Comparison of ENCODE assay signal across 26 cellular contexts in the genomic region with DNA sequence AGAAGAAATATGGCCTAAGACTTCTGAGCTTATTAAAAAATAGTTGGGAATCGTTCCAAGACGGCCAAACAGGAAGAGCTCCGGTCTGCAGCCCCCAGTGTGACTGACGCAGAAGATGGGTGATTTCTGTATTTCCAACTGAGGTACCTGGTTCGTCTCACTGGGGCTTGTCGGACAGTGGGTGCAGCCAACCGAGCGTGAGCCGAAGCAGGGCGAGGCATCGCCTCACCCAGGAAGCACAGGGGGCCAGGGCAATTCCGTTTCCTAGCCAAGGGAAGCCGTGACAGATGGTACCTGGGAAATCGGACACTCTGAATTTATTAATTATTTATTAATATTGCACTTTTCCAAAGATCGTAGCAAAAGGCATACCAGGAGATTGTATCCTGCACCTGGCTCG.
"Had no signal": no experiment of that assay in that cellular context is flagged by ENCODE, and none has a peak within 500 bp of the region (broad histone marks: within the 10 kb centered on the region; RNA-seq: fewer than 3 reads in every experiment).

No MANE protein-coding gene starts in this region.

- DNase-seq: activated CD4-positive, alpha-beta memory T cell treated with anti-CD3 and anti-CD28 coated beads for 36 hours; activated CD4-positive, alpha-beta T cell treated with anti-CD3 and anti-CD28 coated beads for 36 hours; activated CD4-positive, alpha-beta T cell treated with anti-CD3 and anti-CD28 coated beads, Interleukin-2, amount 10 ng/mL, durations not matched to agents 24 days and 14 days; activated CD4-positive, CD25-positive, alpha-beta regulatory T cell; activated CD4-positive, CD25-positive, alpha-beta regulatory T cell treated with anti-CD3 and anti-CD28 coated beads, Interleukin-2, amount 50 U/mL, for 72 hours; activated CD8-positive, alpha-beta memory T cell treated with anti-CD3 and anti-CD28 coated beads, Interleukin-2, amount 10 ng/mL, durations not matched to agents 7 days and 5 days; activated CD8-positive, alpha-beta memory T cell treated with anti-CD3 and anti-CD28 coated beads, Interleukin-2, amount 50 U/mL, for 4 hours; activated CD8-positive, alpha-beta T cell treated with anti-CD3 and anti-CD28 coated beads, Interleukin-2, amount 10 ng/mL, durations not matched to agents 7 days and 5 days; activated effector memory CD4-positive, alpha-beta T cell treated with anti-CD3 and anti-CD28 coated beads, Interleukin-2, amount 50 U/mL, for 16 hours; activated naive CD4-positive, alpha-beta T cell treated with anti-CD3 and anti-CD28 coated beads for 36 hours; activated naive CD8-positive, alpha-beta T cell treated with anti-CD3 and anti-CD28 coated beads for 36 hours; activated naive CD8-positive, alpha-beta T cell treated with anti-CD3 and anti-CD28 coated beads, Interleukin-2, amount 50 U/mL, for 24 hours; activated T-cell treated with anti-CD3 and anti-CD28 coated beads, Interleukin-2, amount 50 U/mL, for 1 hour; activated T-cell treated with anti-CD3 and anti-CD28 coated beads, Interleukin-2, amount 50 U/mL, for 48 hours; adrenal gland; amygdala; body of pancreas; caudate nucleus; cortex of kidney; dermis blood vessel endothelial cell; effector CD8-positive, alpha-beta T cell; esophagus squamous epithelium; foreskin melanocyte; T-helper 2 cell had no signal

- ATAC-seq: activated CD4-positive, alpha-beta T cell treated with anti-CD3 and anti-CD28 coated beads for 36 hours; activated CD8-positive, alpha-beta memory T cell treated with anti-CD3 and anti-CD28 coated beads, Interleukin-2, amount 10 ng/mL, durations not matched to agents 7 days and 5 days; activated CD8-positive, alpha-beta T cell treated with anti-CD3 and anti-CD28 coated beads, Interleukin-2, amount 10 ng/mL, durations not matched to agents 7 days and 5 days; activated naive CD8-positive, alpha-beta T cell treated with anti-CD3 and anti-CD28 coated beads, Interleukin-2, amount 50 U/mL, for 24 hours; body of pancreas; gastroesophageal sphincter had no signal

- H3K27me3 ChIP-seq: adrenal gland, body of pancreas, esophagus squamous epithelium, gastroesophageal sphincter had no signal

- H3K4me1 ChIP-seq: adrenal gland, esophagus squamous epithelium, gastroesophageal sphincter had no signal

- H3K36me3 ChIP-seq: adrenal gland, esophagus squamous epithelium, gastroesophageal sphincter had no signal

- H3K9me3 ChIP-seq: adrenal gland, body of pancreas, gastroesophageal sphincter had no signal

- H3K4me3 ChIP-seq: adrenal gland, body of pancreas, esophagus squamous epithelium, gastroesophageal sphincter had no signal

- H3K27ac ChIP-seq: adrenal gland, body of pancreas, epithelial cell of prostate, esophagus squamous epithelium, gastroesophageal sphincter had no signal
